17 cellular contexts compared by ENCODE assay signal in the genomic region with DNA sequence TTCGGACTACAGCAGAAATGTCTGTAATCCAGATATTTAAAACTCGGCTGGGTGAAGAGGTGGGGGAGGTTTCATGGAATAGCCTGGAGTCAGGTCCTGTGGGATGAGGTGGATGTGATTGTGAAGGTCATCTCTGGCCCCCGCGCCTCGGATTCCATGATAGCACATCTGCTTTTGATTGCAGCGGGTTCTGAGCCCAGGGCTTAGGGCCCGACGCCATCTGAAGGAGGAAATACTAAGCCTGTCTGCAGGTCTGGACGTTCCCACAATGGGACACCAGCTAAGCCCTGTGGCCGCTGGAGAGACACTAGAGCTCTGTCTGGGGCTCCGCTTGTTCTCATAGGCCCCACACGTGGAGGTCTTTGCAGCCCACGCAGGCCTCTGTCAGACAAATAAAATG.
"Had no signal": no experiment of that assay in that cellular context is flagged by ENCODE, and none has a peak within 500 bp of the region (broad histone marks: within the 10 kb centered on the region; RNA-seq: fewer than 3 reads in every experiment).

No MANE protein-coding gene starts in this region.

- H3K27me3 ChIP-seq: gastrocnemius medialis, tibial artery had no signal

- H3K9ac ChIP-seq: parathyroid adenoma had no signal

- DNase-seq: activated CD4-positive, alpha-beta T cell treated with anti-CD3 and anti-CD28 coated beads for 36 hours; activated CD4-positive, alpha-beta T cell treated with anti-CD3 and anti-CD28 coated beads, Interleukin-2, amount 50 U/mL, for 48 hours; activated naive CD8-positive, alpha-beta T cell treated with anti-CD3 and anti-CD28 coated beads for 36 hours; anterior cingulate cortex; brain microvascular endothelial cell; gastrocnemius medialis; head of caudate nucleus; immature natural killer cell; mesenchymal stem cell; naive thymus-derived CD8-positive, alpha-beta T cell; stimulated activated CD4-positive, alpha-beta T cell treated with anti-CD3 and anti-CD28 coated beads, Interleukin-2, amount 100 ng/mL, for 24 hours; stimulated activated naive CD4-positive, alpha-beta T cell treated with Interleukin-2 at 50 U/mL for 16 hours; tibial artery had no signal

- H3K4me1 ChIP-seq: gastrocnemius medialis had no signal

- H3K36me3 ChIP-seq: brain microvascular endothelial cell, gastrocnemius medialis, neutrophil, tibial artery had no signal

- H3K9me3 ChIP-seq: gastrocnemius medialis, neutrophil, tibial artery had no signal

- H3K27ac ChIP-seq: brain microvascular endothelial cell, coronary artery, gastrocnemius medialis, neutrophil, parathyroid adenoma, tibial artery had no signal

- H3K79me2 ChIP-seq: parathyroid adenoma had no signal

- H3K4me3 ChIP-seq: coronary artery, gastrocnemius medialis, tibial artery had no signal

- ATAC-seq: activated CD4-positive, alpha-beta T cell treated with anti-CD3 and anti-CD28 coated beads for 36 hours; naive thymus-derived CD8-positive, alpha-beta T cell; WTC11 had no signal
